ENCODE assay signal across 2 cellular contexts in the genomic region with DNA sequence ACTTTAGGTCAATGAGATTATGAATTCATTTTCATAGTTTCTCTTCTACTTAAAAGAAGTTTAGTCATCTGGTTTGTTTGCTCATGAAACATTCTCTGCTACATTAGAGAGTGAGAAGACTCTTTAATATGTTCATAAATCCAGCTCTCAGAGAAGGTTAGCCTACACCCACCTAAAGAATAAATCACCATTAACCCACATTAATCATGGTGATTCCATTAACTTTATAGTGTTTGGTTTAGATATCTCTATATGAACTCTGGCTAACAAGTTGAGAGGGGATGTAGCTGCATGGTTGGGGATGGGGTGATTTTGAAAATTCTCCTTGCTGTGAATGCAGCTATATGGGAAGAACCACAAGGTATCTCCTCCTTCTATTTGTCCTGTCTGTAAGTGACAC.
A peak's percentile ranks its signal among the peaks of the same experiment; 100 is the strongest.
TF ChIP-seq lines count a peak whose summit lies in the region.

No MANE protein-coding gene starts in this region.

TF ChIP-seq in A549, 52 proteins besides CTCF, POLR2A, EP300 and RAD21:
- TF ChIP-seq CEBPB (IDR thresholded peaks at IDR 0.05) = no peak
- peak; percentile 50; the same call in 1 of the 2 replicates for TF ChIP-seq GATA3 (IDR thresholded peaks at IDR 0.05; ENCODE audit: borderline replicate concordance)
- no peak for TF ChIP-seq RCOR1 (IDR thresholded peaks at IDR 0.05; ENCODE audit: low read depth, low read length)
- TF ChIP-seq RNF2 (IDR thresholded peaks at IDR 0.05; ENCODE audit: borderline replicate concordance, low read depth) = no peak

TF ChIP-seq in IMR-90, 13 proteins besides CTCF, POLR2A, EP300 and RAD21:
- TF ChIP-seq CHD1 (IDR thresholded peaks at IDR 0.05; ENCODE audit: low read depth, low read length) = no peak
- TF ChIP-seq SMC3 (IDR thresholded peaks at IDR 0.05; ENCODE audit: low read depth, low read length) = no peak
- TF ChIP-seq MAFK (IDR thresholded peaks at IDR 0.05; ENCODE audit: low read depth, low read length) = no peak
